ENCODE assay signal across 8 cellular contexts in the genomic region with DNA sequence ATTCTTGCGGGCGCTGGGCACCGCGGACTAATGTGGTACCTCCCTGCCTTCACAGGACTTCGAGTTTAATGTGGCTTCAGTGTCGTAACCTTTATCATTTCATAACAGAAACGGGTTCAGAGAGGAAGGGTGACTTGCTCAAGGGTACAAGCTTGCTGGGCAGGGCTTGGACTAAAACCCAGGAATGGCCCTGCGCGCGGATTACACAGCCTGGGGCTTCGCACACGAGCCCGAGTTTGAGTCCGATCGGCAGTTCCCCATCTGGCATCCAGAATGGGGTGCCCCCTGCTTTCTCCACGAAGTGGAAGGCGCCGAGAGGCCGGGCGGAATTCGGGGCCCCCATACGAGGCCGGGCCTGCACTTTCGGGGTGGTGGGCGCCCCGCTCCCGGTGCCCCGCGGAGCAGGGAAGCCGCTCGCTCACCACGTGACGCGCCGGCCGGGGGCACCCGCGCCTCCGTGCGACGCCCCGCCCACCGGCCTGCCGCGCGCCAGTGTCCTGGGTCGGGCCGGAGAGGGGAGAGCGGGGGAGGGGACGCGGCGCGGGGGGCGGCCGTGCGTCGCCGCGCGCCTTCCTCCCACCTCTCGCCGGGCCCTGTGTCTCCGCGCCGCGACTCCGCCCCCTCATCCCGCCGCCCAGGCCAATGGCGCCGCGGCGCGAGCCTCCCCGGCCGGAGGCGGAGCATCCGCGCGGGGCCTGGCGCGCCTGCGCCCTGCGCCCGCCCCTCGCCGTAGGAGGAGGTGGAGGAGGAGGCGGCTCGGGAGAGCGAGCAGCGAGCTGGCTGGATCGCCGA.
DNase-seq lines count a peak whose midpoint lies in the region; ATAC-seq lines count a peak whose summit lies in the region.

A gene with protein sequence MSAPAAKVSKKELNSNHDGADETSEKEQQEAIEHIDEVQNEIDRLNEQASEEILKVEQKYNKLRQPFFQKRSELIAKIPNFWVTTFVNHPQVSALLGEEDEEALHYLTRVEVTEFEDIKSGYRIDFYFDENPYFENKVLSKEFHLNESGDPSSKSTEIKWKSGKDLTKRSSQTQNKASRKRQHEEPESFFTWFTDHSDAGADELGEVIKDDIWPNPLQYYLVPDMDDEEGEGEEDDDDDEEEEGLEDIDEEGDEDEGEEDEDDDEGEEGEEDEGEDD (plus strand): TSS at position 722 of the 792 bp plus-strand sequence. CDS start 361 bp downstream, outside the sequence.

- peak; percentile 91 for DNase-seq in ACHN
- DNase-seq in NCI-H345 (lab: John Stamatoyannopoulos, UW): peak; percentile 96
- peak; percentile 81 for DNase-seq in activated CD4-positive, CD25-positive, alpha-beta regulatory T cell treated with anti-CD3 and anti-CD28 coated beads, Interleukin-2, amount 50 U/mL, for 16 hours (ENCODE audit: low read depth, low spot score)
- peak; percentile 93 for DNase-seq in central memory CD4-positive, alpha-beta T cell
- DNase-seq in iris pigment epithelial cell (ENCODE audit: low read depth): peak; percentile 91
- peak; percentile 94 for DNase-seq in stimulated activated CD4-positive, alpha-beta T cell treated with anti-CD3 and anti-CD28 coated beads, Interleukin-12 subunit alpha, Interleukin-12 subunit beta, amount 100 ng/mL, for 4 hours

- ATAC-seq in GM18909 (IDR thresholded peaks at IDR 0.05; ENCODE audit: poor library complexity, unreplicated experiment): peak; percentile 74
- ATAC-seq in HG03196 (IDR thresholded peaks at IDR 0.05; ENCODE audit: unreplicated experiment): peak; percentile 64

- in situ Hi-C loops in ACHN (cut with HindIII; ENCODE audit: low pct_ligation_motif_present, low pct_unique_long_range_greater_than_20kb, low sequenced_read_pairs): no loop called here

Comparison
In these comparisons a context has a peak if more than half of its experiments do, and no peak if none do; other contexts are left out.
1. Peak in every context shown above with its lines: DNase-seq and ATAC-seq.